Comparison of ENCODE assay signal across 13 cellular contexts in the genomic region with DNA sequence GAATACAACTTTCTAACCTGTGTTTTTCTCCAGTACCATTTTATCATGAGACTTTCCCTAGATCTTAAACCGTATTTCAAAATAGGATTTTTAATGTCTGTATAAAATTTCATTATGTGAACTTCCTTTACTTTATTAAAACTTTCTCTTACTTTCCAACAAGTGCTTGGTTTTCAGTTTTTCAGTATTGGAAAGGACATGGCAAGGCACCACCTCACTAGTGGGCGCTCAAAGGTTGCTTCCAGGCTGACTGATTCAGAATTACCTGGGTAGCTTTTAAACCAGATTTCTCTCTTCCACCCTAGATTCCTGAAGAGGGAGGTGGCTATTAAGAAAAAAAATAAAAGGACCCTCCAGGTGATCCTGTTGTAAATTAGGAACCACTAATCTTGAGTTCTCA.
DNase-seq lines count a peak whose midpoint lies in the region; ATAC-seq and TF ChIP-seq lines count a peak whose summit lies in the region.
"Had no signal": no experiment of that assay in that cellular context is flagged by ENCODE, and none has a peak within 500 bp of the region (broad histone marks: within the 10 kb centered on the region; RNA-seq: fewer than 3 reads in every experiment).

No MANE protein-coding gene starts in this region.

- H3K9ac ChIP-seq in SK-N-SH, result no peak overlapping the region
- no peak overlapping the region for H3K9ac ChIP-seq in Loucy (ENCODE audit: low read depth, low read length, poor library complexity, severe bottlenecking)
- no peak overlapping the region for H3K9ac ChIP-seq in mammary epithelial cell (ENCODE audit: insufficient read depth, low read length)
- no peak overlapping the region for H3K9ac ChIP-seq in smooth muscle cell (ENCODE audit: low read depth)

- dilution Hi-C loops in mammary epithelial cell (cut with HindIII; ENCODE audit: low sequenced_read_pairs), result no loop called here

- no peaks in the 10 kb centered on the region for H3K9me3 Mint-ChIP-seq in activated naive CD4-positive, alpha-beta T cell treated with anti-CD3 and anti-CD28 coated beads, Interleukin-2, amount 10 ng/mL, durations not matched to agents 7 days and 5 days

- ATAC-seq in SK-N-SH treated with all-trans-retinoic acid at 6 μM for 48 hours, result no peak

- H3K79me2 ChIP-seq in SK-N-SH (ENCODE audit: insufficient read depth) (no peaks in the 10 kb centered on the region), Loucy (ENCODE audit: insufficient read depth, low read length) (no peaks in the 10 kb centered on the region), mammary epithelial cell (ENCODE audit: insufficient read depth, low read length) (no peaks in the 10 kb centered on the region), smooth muscle cell (ENCODE audit: low read depth) (no peaks in the 10 kb centered on the region)

- H3K36me3 ChIP-seq in SK-N-SH (replicated peaks in 1 of 2; ENCODE audit: control insufficient read depth in 1 of 2, insufficient read depth in 2 of 2, low read length in 1 of 2) (no peaks in the 10 kb centered on the region), Loucy (ENCODE audit: insufficient read depth, low read length) (no peaks in the 10 kb centered on the region), mammary epithelial cell (ENCODE audit: insufficient read depth, low read length) (no peaks in the 10 kb centered on the region), smooth muscle cell (ENCODE audit: low read depth) (no peaks in the 10 kb centered on the region)
- H3K36me3 ChIP-seq: cardiac muscle cell had no signal

- H4K20me1 ChIP-seq in SK-N-SH (ENCODE audit: insufficient read depth) (no peaks in the 10 kb centered on the region), Loucy (ENCODE audit: insufficient read depth, low read length, poor library complexity, severe bottlenecking) (no peaks in the 10 kb centered on the region), mammary epithelial cell (ENCODE audit: insufficient read depth, low read length) (no peaks in the 10 kb centered on the region), smooth muscle cell (ENCODE audit: low read depth) (no peaks in the 10 kb centered on the region)

- H2AFZ ChIP-seq in SK-N-SH (ENCODE audit: low read depth), result no peak overlapping the region
- no peak overlapping the region for H2AFZ ChIP-seq in Loucy (ENCODE audit: low read length)
- H2AFZ ChIP-seq in mammary epithelial cell (ENCODE audit: low read depth, low read length), result no peak overlapping the region
- H2AFZ ChIP-seq in smooth muscle cell (ENCODE audit: low read depth), result no peak overlapping the region

- no peak for DNase-seq in SK-N-SH
- peak; percentile 11 for DNase-seq in mammary epithelial cell
- DNase-seq in smooth muscle cell (lab: John Stamatoyannopoulos, UW; ENCODE audit: unreplicated experiment), result no peak
- no peak for DNase-seq in SHP77 (lab: John Stamatoyannopoulos, UW)
- no peak for DNase-seq in GM03348 (ENCODE audit: low spot score)
- no peak for DNase-seq in activated naive CD4-positive, alpha-beta T cell treated with anti-CD3 and anti-CD28 coated beads, Interleukin-2, amount 10 ng/mL, durations not matched to agents 7 days and 5 days
- DNase-seq: activated naive CD4-positive, alpha-beta T cell; IMR-90; NCI-H1417 treated with DMSO at 0.1 percent for 48 hours; posterior cingulate gyrus had no signal

- in situ Hi-C loops in mammary epithelial cell (cut with MboI; ENCODE audit: low sequenced_read_pairs in 2 of 2), result loop anchor here (10.0 kb wide), 2 partner anchors 307 to 737 kb away; no protein-coding TSS in a partner anchor

- CTCF ChIA-PET in SK-N-SH (lab: Yijun Ruan, JAX) (interaction anchor here (1.0 kb wide), 1 partner anchor 676 kb away, joined by 3 read pairs; no protein-coding TSS in a partner anchor), mammary epithelial cell (lab: Charles Lee; ENCODE audit: low non-redundant PET) (interaction anchor here (0.6 kb wide), 1 partner anchor 464 kb away, joined by 4 read pairs; no protein-coding TSS in a partner anchor)
- CTCF ChIA-PET in activated naive CD4-positive, alpha-beta T cell treated with anti-CD3 and anti-CD28 coated beads, Interleukin-2, amount 10 ng/mL, durations not matched to agents 7 days and 5 days (lab: Charles Lee), result no interaction called here

- no peaks in the 10 kb centered on the region for H3K9me3 ChIP-seq in SK-N-SH
- H3K9me3 ChIP-seq in Loucy (ENCODE audit: insufficient read depth, low read depth, low read length), result no peaks in the 10 kb centered on the region
- no peaks in the 10 kb centered on the region for H3K9me3 ChIP-seq in mammary epithelial cell (replicated peaks; ENCODE audit: insufficient read depth, low read length)
- no peaks in the 10 kb centered on the region for H3K9me3 ChIP-seq in smooth muscle cell (replicated peaks; ENCODE audit: low read depth)

- no peaks in the 10 kb centered on the region for H3K36me3 Mint-ChIP-seq in activated naive CD4-positive, alpha-beta T cell treated with anti-CD3 and anti-CD28 coated beads, Interleukin-2, amount 10 ng/mL, durations not matched to agents 7 days and 5 days

- H3K4me3 ChIP-seq in SK-N-SH (ENCODE audit: low read depth in 2 of 2, low read length in 1 of 2) (no peak overlapping the region), Loucy (ENCODE audit: low read length, poor library complexity, severe bottlenecking) (no peak overlapping the region), mammary epithelial cell (replicated peaks in 1 of 3; ENCODE audit: insufficient read depth in 1 of 3, low read depth in 2 of 3, low read length in 3 of 3) (no peak overlapping the region), smooth muscle cell (no peak overlapping the region)
- H3K4me3 ChIP-seq: cardiac muscle cell had no signal

- H3F3A ChIP-seq in SK-N-SH (replicated peaks; ENCODE audit: insufficient read depth), result no peaks in the 10 kb centered on the region
- H3F3A ChIP-seq in Loucy (ENCODE audit: low read depth), result no peaks in the 10 kb centered on the region
- no peaks in the 10 kb centered on the region for H3F3A ChIP-seq in smooth muscle cell (ENCODE audit: low read depth)

- H3K4me3 Mint-ChIP-seq in activated naive CD4-positive, alpha-beta T cell treated with anti-CD3 and anti-CD28 coated beads, Interleukin-2, amount 10 ng/mL, durations not matched to agents 7 days and 5 days, result no peak overlapping the region

- H3K4me1 Mint-ChIP-seq in activated naive CD4-positive, alpha-beta T cell treated with anti-CD3 and anti-CD28 coated beads, Interleukin-2, amount 10 ng/mL, durations not matched to agents 7 days and 5 days, result no peaks in the 10 kb centered on the region

- 38% methylated on average over 2 of the region's 2 CpGs for WGBS in SK-N-SH (ENCODE audit: low lambda C conversion rate)
- 61% methylated on average over 2 of the region's 2 CpGs for WGBS in mammary epithelial cell (ENCODE audit: low coverage, missing lambda C conversion rate)
- 40% methylated on average over 2 of the region's 2 CpGs for WGBS in smooth muscle cell (ENCODE audit: low lambda C conversion rate)

- no peak for TF ChIP-seq EP300 in SK-N-SH (IDR thresholded peaks at IDR 0.05; ENCODE audit: borderline replicate concordance in 1 of 2, low read depth in 1 of 2, low read length in 1 of 2)

- no peaks in the 10 kb centered on the region for H3K27me3 Mint-ChIP-seq in activated naive CD4-positive, alpha-beta T cell treated with anti-CD3 and anti-CD28 coated beads, Interleukin-2, amount 10 ng/mL, durations not matched to agents 7 days and 5 days

- TF ChIP-seq CTCF in SK-N-SH (IDR thresholded peaks at IDR 0.05), result no peak
- TF ChIP-seq CTCF in Loucy (conservative IDR thresholded peaks at IDR 0.05; ENCODE audit: low read length), result 0 out of 2 replicates have a peak, but pooled peaks have one; percentile 12
- peak; percentile 47 to 92 for TF ChIP-seq CTCF in mammary epithelial cell (conservative IDR thresholded peaks at IDR 0.05 in 1 of 2, IDR thresholded peaks at IDR 0.05 in 1 of 2; ENCODE audit: extremely low read depth in 1 of 2, insufficient read depth in 1 of 2, low read depth in 1 of 2, low read length in 2 of 2)
- TF ChIP-seq CTCF in smooth muscle cell (IDR thresholded peaks at IDR 0.05; ENCODE audit: borderline replicate concordance, insufficient read depth, poor library complexity, severe bottlenecking), result peak; percentile 7

- H3K27ac ChIP-seq in SK-N-SH (ENCODE audit: low read depth in 2 of 2, low read length in 1 of 2) (no peak overlapping the region), mammary epithelial cell (ENCODE audit: insufficient read depth, low read depth, low read length) (no peak overlapping the region), smooth muscle cell (ENCODE audit: low read depth) (no peak overlapping the region)
- H3K27ac ChIP-seq: cardiac muscle cell had no signal

- H3K4me2 ChIP-seq in SK-N-SH (no peak overlapping the region), Loucy (ENCODE audit: low read depth, low read length, poor library complexity, severe bottlenecking) (no peak overlapping the region), mammary epithelial cell (ENCODE audit: insufficient read depth, low read depth, low read length) (no peak overlapping the region), smooth muscle cell (no peak overlapping the region)

- H3K27ac Mint-ChIP-seq in activated naive CD4-positive, alpha-beta T cell treated with anti-CD3 and anti-CD28 coated beads, Interleukin-2, amount 10 ng/mL, durations not matched to agents 7 days and 5 days, result no peak overlapping the region

- H3K9me2 ChIP-seq in SK-N-SH (no peaks in the 10 kb centered on the region), Loucy (replicated peaks; ENCODE audit: low read depth, low read length) (no peaks in the 10 kb centered on the region)

- H3K27me3 ChIP-seq in SK-N-SH (ENCODE audit: insufficient read depth) (no peaks in the 10 kb centered on the region), Loucy (ENCODE audit: insufficient read depth, low read length, poor library complexity, severe bottlenecking) (no peaks in the 10 kb centered on the region), mammary epithelial cell (ENCODE audit: insufficient read depth, low read length) (no peaks in the 10 kb centered on the region), smooth muscle cell (ENCODE audit: low read depth) (no peaks in the 10 kb centered on the region)
- H3K27me3 ChIP-seq: cardiac muscle cell had no signal

- no TSS peak for BruUV-seq in mammary epithelial cell (replicated peaks; lab: Mats Ljungman, UMichigan)

- H3K4me1 ChIP-seq in SK-N-SH (ENCODE audit: control insufficient read depth in 1 of 2, insufficient read depth in 2 of 2, low read depth in 1 of 2, low read length in 1 of 2) (peaks cover 0 to under 1% of the 10 kb centered on the region in 2 experiments; a peak in 2 of 4 replicates), Loucy (ENCODE audit: insufficient read depth, low read length, poor library complexity, severe bottlenecking) (no peaks in the 10 kb centered on the region), mammary epithelial cell (ENCODE audit: insufficient read depth, low read length) (no peaks in the 10 kb centered on the region), smooth muscle cell (ENCODE audit: low read depth) (peaks cover 5% of the 10 kb centered on the region)

- peak; percentile 33 for TF ChIP-seq RAD21 in SK-N-SH (IDR thresholded peaks at IDR 0.05; ENCODE audit: low read length)

- POLR2A ChIA-PET in SK-N-SH (lab: Yijun Ruan, JAX), result no interaction called here

- intact Hi-C loops in mammary epithelial cell (cut with micrococcal nuclease), result loop anchor here (1.0 to 10.0 kb wide), 5 partner anchors 241 to 735 kb away; no protein-coding TSS in a partner anchor

TF ChIP-seq in SK-N-SH, 30 proteins besides CTCF, POLR2A, EP300 and RAD21 (continues in another document):
- no peak for TF ChIP-seq GATA2 (CRISPR knock-in tag; IDR thresholded peaks at IDR 0.05)
